9 cellular contexts compared by ENCODE assay signal in genomic region chr11:128831781-128832497, GRCh38. TPM values are rescaled to one million over a fixed set of nuclear protein-coding genes. Genes with fewer than 3 reads are reported as not detected.
DNase-seq lines count a peak whose midpoint lies in the region; ATAC-seq and TF ChIP-seq lines count a peak whose summit lies in the region.
"Had no signal": no experiment of that assay in that cellular context is flagged by ENCODE, and none has a peak within 500 bp of the region (broad histone marks: within the 10 kb centered on the region; RNA-seq: fewer than 3 reads in every experiment).

No MANE protein-coding gene starts in this region.

- H3K27ac Mint-ChIP-seq in CD4-positive, alpha-beta memory T cell = peak overlapping the region; percentile 86 to 98 (median 97)
- H3K27ac Mint-ChIP-seq in activated naive CD8-positive, alpha-beta T cell treated with anti-CD3 and anti-CD28 coated beads for 36 hours = peak overlapping the region; percentile 86

- POLR2A ChIA-PET in CD4-positive, alpha-beta memory T cell (lab: Charles Lee; ENCODE audit: partially characterized antibody) = interaction anchor here (0.6 to 2.8 kb wide), 9 partner anchors 14 to 542 kb away, joined by 3 to 27 read pairs (median 6); no protein-coding TSS in a partner anchor

- no peaks in the 10 kb centered on the region for H3K9me3 ChIP-seq in CD4-positive, alpha-beta memory T cell (ENCODE audit: control insufficient read depth in 1 of 2, low read length in 2 of 2)
- no peaks in the 10 kb centered on the region for H3K9me3 ChIP-seq in stomach

- TF ChIP-seq CTCF in stomach (IDR thresholded peaks at IDR 0.05) = no peak

- peaks cover 21 to 54% (median 37%) of the 10 kb centered on the region in 4 donors for H3K4me1 Mint-ChIP-seq in CD4-positive, alpha-beta memory T cell
- peaks cover 19% of the 10 kb centered on the region for H3K4me1 Mint-ChIP-seq in activated naive CD8-positive, alpha-beta T cell treated with anti-CD3 and anti-CD28 coated beads for 36 hours

- ATAC-seq in GM19463 (IDR thresholded peaks at IDR 0.05; ENCODE audit: unreplicated experiment) (peak; percentile 39), HG03354 (IDR thresholded peaks at IDR 0.05; ENCODE audit: poor library complexity, severe bottlenecking, unreplicated experiment) (peak; percentile 43)

- WGBS in stomach, 5 donors = 51 to 72% (median 58%) methylated on average over 6 of the region's 6 CpGs

- no peak for DNase-seq in CD4-positive, alpha-beta memory T cell
- no peak for DNase-seq in activated naive CD8-positive, alpha-beta T cell treated with anti-CD3 and anti-CD28 coated beads for 36 hours
- DNase-seq in NCI-H187 (lab: John Stamatoyannopoulos, UW) = no peak
- DNase-seq in stomach = no peak
- DNase-seq in HT-29 (ENCODE audit: low spot score) = no peak
- DNase-seq in NCI-H2081 treated with DMSO at 0.1 percent for 48 hours (lab: John Stamatoyannopoulos, UW) = no peak

- peak overlapping the region in 5 of 8 donors; percentile 44 to 86 (median 73) for H3K4me3 Mint-ChIP-seq in CD4-positive, alpha-beta memory T cell
- no peak overlapping the region for H3K4me3 Mint-ChIP-seq in activated naive CD8-positive, alpha-beta T cell treated with anti-CD3 and anti-CD28 coated beads for 36 hours

- H3K4me3 ChIP-seq in CD4-positive, alpha-beta memory T cell (ENCODE audit: low read length in 2 of 2) = no peak overlapping the region
- H3K4me3 ChIP-seq in stomach = no peak overlapping the region

- H3K27ac ChIP-seq in CD4-positive, alpha-beta memory T cell (ENCODE audit: low read depth, low read length) = no peak overlapping the region
- no peak overlapping the region for H3K27ac ChIP-seq in stomach

- TF ChIP-seq POLR2A in stomach (IDR thresholded peaks at IDR 0.05) = no peak

- intact Hi-C loops in CD4-positive, alpha-beta memory T cell (cut with micrococcal nuclease) = loop anchor here (1.0 to 2.0 kb wide), 9 partner anchors 28 to 801 kb away; no protein-coding TSS in a partner anchor
- intact Hi-C loops in stomach (cut with DNase I; ENCODE audit: low total_unique reads) = loop anchor here (5.0 kb wide), 1 partner anchor 660 kb away; no protein-coding TSS in a partner anchor

- H3K36me3 ChIP-seq in CD4-positive, alpha-beta memory T cell (ENCODE audit: insufficient read depth, low read length) = no peaks in the 10 kb centered on the region
- H3K36me3 ChIP-seq in stomach = no peaks in the 10 kb centered on the region

- H3K36me3 Mint-ChIP-seq in CD4-positive, alpha-beta memory T cell = no peaks in the 10 kb centered on the region
- H3K36me3 Mint-ChIP-seq in activated naive CD8-positive, alpha-beta T cell treated with anti-CD3 and anti-CD28 coated beads for 36 hours = no peaks in the 10 kb centered on the region

- no peaks in the 10 kb centered on the region for H3K9me3 Mint-ChIP-seq in CD4-positive, alpha-beta memory T cell
- no peaks in the 10 kb centered on the region for H3K9me3 Mint-ChIP-seq in activated naive CD8-positive, alpha-beta T cell treated with anti-CD3 and anti-CD28 coated beads for 36 hours

- H3K27me3 ChIP-seq in CD4-positive, alpha-beta memory T cell (ENCODE audit: insufficient read depth, low read length) = no peaks in the 10 kb centered on the region
- H3K27me3 ChIP-seq in stomach = peaks cover 0 to 4% (median 0%) of the 10 kb centered on the region in 3 donors

- peaks cover 26% of the 10 kb centered on the region for H3K4me1 ChIP-seq in CD4-positive, alpha-beta memory T cell (ENCODE audit: insufficient read depth, low read length)
- peaks cover 0 to 21% (median 9%) of the 10 kb centered on the region in 4 donors for H3K4me1 ChIP-seq in stomach

- CTCF ChIA-PET in CD4-positive, alpha-beta memory T cell (lab: Charles Lee; ENCODE audit: partially characterized antibody) = interaction anchor here (0.7 to 8.5 kb wide), 34 partner anchors 9 to 800 kb away, joined by 3 to 145 read pairs (median 5); no protein-coding TSS in a partner anchor

- no peaks in the 10 kb centered on the region for H3K27me3 Mint-ChIP-seq in CD4-positive, alpha-beta memory T cell
- no peaks in the 10 kb centered on the region for H3K27me3 Mint-ChIP-seq in activated naive CD8-positive, alpha-beta T cell treated with anti-CD3 and anti-CD28 coated beads for 36 hours

- no peak for TF ChIP-seq EP300 in stomach (IDR thresholded peaks at IDR 0.05)

RNA-seq across cellular contexts. Expression of gene KCNJ1, which starts 35.2 kb away (rescaled TPM):
- under 1 TPM in 1 of 2 experiments, not detected in 1; 0.17 TPM for total RNA-seq in CD4-positive, alpha-beta memory T cell
- polyA plus RNA-seq in CD4-positive, alpha-beta memory T cell = under 1 TPM in 1 of 2 donors, not detected in 1; 0.23 TPM
- not detected for total RNA-seq in activated naive CD8-positive, alpha-beta T cell treated with anti-CD3 and anti-CD28 coated beads for 36 hours
- not detected for total RNA-seq in stomach
- under 1 TPM in 1 of 3 donors, not detected in 2; 0.10 TPM for polyA plus RNA-seq in stomach
- total RNA-seq in HT-29 (2014; rRNA removed; shearing (Covaris generic)) = not detected in 2 replicates
- total RNA-seq: chondrocyte had no signal

RNA-seq across cellular contexts. Expression of gene KCNJ5, which starts 59.2 kb away (rescaled TPM):
- under 1 TPM; 0.23 to 0.33 TPM for total RNA-seq in CD4-positive, alpha-beta memory T cell
- not detected for polyA plus RNA-seq in CD4-positive, alpha-beta memory T cell
- total RNA-seq in activated naive CD8-positive, alpha-beta T cell treated with anti-CD3 and anti-CD28 coated beads for 36 hours = not detected
- 1 to 10 TPM in 1 of 5 donors, under 1 TPM in 2, not detected in 2; 0.58 to 1.9 (median 0.73) TPM for total RNA-seq in stomach
- 1 to 10 TPM in 1 of 3 donors, under 1 TPM in 2; 0.25 to 1.3 (median 0.92) TPM for polyA plus RNA-seq in stomach
- total RNA-seq in HT-29 (2014; rRNA removed; shearing (Covaris generic)) = not detected in 2 replicates
